Comparison of ENCODE assay signal across 1 cellular context in genomic region chr7:28573751-28574295, GRCh38.
TF ChIP-seq lines count a peak whose summit lies in the region.

No MANE protein-coding gene starts in this region.

TF ChIP-seq in HEK293, 187 proteins besides CTCF, POLR2A, EP300 and RAD21 (continued from another document):
- peak; percentile 32; the same call in 1 of the 2 replicates for TF ChIP-seq MEIS1 (CRISPR knock-in tag; IDR thresholded peaks at IDR 0.05; ENCODE audit: borderline replicate concordance)
- TF ChIP-seq ZNF292 (tag by site-specific recombination; IDR thresholded peaks at IDR 0.05; ENCODE audit: borderline replicate concordance, low read depth) = no peak
- TF ChIP-seq ZNF473 (tag by site-specific recombination; IDR thresholded peaks at IDR 0.05) = no peak
- no peak for TF ChIP-seq KLF16 (tag by site-specific recombination; IDR thresholded peaks at IDR 0.05)
- TF ChIP-seq, protein P1, sequence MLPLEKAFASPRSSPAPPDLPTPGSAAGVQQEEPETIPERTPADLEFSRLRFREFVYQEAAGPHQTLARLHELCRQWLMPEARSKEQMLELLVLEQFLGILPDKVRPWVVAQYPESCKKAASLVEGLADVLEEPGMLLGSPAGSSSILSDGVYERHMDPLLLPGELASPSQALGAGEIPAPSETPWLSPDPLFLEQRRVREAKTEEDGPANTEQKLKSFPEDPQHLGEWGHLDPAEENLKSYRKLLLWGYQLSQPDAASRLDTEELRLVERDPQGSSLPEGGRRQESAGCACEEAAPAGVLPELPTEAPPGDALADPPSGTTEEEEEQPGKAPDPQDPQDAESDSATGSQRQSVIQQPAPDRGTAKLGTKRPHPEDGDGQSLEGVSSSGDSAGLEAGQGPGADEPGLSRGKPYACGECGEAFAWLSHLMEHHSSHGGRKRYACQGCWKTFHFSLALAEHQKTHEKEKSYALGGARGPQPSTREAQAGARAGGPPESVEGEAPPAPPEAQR (tag by site-specific recombination; IDR thresholded peaks at IDR 0.05) = no peak
- no peak for TF ChIP-seq ZIC2 (tag by site-specific recombination; IDR thresholded peaks at IDR 0.05)
- no peak for TF ChIP-seq ZNF155 (tag by site-specific recombination; IDR thresholded peaks at IDR 0.05)
- no peak for TF ChIP-seq REPIN1 (tag by site-specific recombination; IDR thresholded peaks at IDR 0.05; ENCODE audit: low read depth)
- TF ChIP-seq, protein P2, sequence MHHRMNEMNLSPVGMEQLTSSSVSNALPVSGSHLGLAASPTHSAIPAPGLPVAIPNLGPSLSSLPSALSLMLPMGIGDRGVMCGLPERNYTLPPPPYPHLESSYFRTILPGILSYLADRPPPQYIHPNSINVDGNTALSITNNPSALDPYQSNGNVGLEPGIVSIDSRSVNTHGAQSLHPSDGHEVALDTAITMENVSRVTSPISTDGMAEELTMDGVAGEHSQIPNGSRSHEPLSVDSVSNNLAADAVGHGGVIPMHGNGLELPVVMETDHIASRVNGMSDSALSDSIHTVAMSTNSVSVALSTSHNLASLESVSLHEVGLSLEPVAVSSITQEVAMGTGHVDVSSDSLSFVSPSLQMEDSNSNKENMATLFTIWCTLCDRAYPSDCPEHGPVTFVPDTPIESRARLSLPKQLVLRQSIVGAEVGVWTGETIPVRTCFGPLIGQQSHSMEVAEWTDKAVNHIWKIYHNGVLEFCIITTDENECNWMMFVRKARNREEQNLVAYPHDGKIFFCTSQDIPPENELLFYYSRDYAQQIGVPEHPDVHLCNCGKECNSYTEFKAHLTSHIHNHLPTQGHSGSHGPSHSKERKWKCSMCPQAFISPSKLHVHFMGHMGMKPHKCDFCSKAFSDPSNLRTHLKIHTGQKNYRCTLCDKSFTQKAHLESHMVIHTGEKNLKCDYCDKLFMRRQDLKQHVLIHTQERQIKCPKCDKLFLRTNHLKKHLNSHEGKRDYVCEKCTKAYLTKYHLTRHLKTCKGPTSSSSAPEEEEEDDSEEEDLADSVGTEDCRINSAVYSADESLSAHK (tag by site-specific recombination; IDR thresholded peaks at IDR 0.05) = 0 out of 2 replicates have a peak, but pooled peaks have one; percentile 22
- no peak for TF ChIP-seq SP3 (tag by site-specific recombination; IDR thresholded peaks at IDR 0.05)
- TF ChIP-seq, protein P3, sequence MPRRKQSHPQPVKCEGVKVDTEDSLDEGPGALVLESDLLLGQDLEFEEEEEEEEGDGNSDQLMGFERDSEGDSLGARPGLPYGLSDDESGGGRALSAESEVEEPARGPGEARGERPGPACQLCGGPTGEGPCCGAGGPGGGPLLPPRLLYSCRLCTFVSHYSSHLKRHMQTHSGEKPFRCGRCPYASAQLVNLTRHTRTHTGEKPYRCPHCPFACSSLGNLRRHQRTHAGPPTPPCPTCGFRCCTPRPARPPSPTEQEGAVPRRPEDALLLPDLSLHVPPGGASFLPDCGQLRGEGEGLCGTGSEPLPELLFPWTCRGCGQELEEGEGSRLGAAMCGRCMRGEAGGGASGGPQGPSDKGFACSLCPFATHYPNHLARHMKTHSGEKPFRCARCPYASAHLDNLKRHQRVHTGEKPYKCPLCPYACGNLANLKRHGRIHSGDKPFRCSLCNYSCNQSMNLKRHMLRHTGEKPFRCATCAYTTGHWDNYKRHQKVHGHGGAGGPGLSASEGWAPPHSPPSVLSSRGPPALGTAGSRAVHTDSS (tag by site-specific recombination; IDR thresholded peaks at IDR 0.05) = no peak
- TF ChIP-seq PATZ1 (tag by site-specific recombination; IDR thresholded peaks at IDR 0.05) = no peak
- peak; percentile 86 for TF ChIP-seq ZNF449 (tag by site-specific recombination; IDR thresholded peaks at IDR 0.05)
- TF ChIP-seq OSR2 (tag by site-specific recombination; IDR thresholded peaks at IDR 0.05) = 0 out of 2 replicates have a peak, but pooled peaks have one; percentile 38
- TF ChIP-seq, protein P4, sequence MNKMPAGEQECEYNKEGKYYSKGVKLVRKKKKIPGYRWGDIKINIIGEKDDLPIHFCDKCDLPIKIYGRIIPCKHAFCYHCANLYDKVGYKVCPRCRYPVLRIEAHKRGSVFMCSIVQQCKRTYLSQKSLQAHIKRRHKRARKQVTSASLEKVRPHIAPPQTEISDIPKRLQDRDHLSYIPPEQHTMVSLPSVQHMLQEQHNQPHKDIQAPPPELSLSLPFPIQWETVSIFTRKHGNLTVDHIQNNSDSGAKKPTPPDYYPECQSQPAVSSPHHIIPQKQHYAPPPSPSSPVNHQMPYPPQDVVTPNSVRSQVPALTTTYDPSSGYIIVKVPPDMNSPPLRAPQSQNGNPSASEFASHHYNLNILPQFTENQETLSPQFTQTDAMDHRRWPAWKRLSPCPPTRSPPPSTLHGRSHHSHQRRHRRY (tag by site-specific recombination; IDR thresholded peaks at IDR 0.05) = no peak
- no peak for TF ChIP-seq ZNF404 (tag by site-specific recombination; IDR thresholded peaks at IDR 0.05)
- no peak for TF ChIP-seq BCL11B (tag by site-specific recombination; IDR thresholded peaks at IDR 0.05; ENCODE audit: low read depth)
- TF ChIP-seq ZBTB17 (tag by site-specific recombination; IDR thresholded peaks at IDR 0.05) = no peak; the same call in 1 of the 2 replicates
- TF ChIP-seq ZNF530 (tag by site-specific recombination; IDR thresholded peaks at IDR 0.05; ENCODE audit: low read depth) = no peak
- no peak for TF ChIP-seq GLIS2 (tag by site-specific recombination; IDR thresholded peaks at IDR 0.05)
- no peak for TF ChIP-seq KLF8 (tag by site-specific recombination; IDR thresholded peaks at IDR 0.05)
- no peak for TF ChIP-seq ZNF558 (tag by site-specific recombination; IDR thresholded peaks at IDR 0.05)
- TF ChIP-seq HIC1 (tag by site-specific recombination; IDR thresholded peaks at IDR 0.05) = no peak
- TF ChIP-seq ZNF121 (tag by site-specific recombination; IDR thresholded peaks at IDR 0.05) = no peak
- TF ChIP-seq ZNF169 (tag by site-specific recombination; IDR thresholded peaks at IDR 0.05) = no peak
- TF ChIP-seq RBAK (tag by site-specific recombination; IDR thresholded peaks at IDR 0.05) = no peak
- TF ChIP-seq ZXDB (tag by site-specific recombination; IDR thresholded peaks at IDR 0.05) = peak; percentile 37
- TF ChIP-seq SALL2 (tag by site-specific recombination; IDR thresholded peaks at IDR 0.05; ENCODE audit: borderline replicate concordance) = no peak
- no peak for TF ChIP-seq ZNF174 (tag by site-specific recombination; IDR thresholded peaks at IDR 0.05)
- TF ChIP-seq, protein P5, sequence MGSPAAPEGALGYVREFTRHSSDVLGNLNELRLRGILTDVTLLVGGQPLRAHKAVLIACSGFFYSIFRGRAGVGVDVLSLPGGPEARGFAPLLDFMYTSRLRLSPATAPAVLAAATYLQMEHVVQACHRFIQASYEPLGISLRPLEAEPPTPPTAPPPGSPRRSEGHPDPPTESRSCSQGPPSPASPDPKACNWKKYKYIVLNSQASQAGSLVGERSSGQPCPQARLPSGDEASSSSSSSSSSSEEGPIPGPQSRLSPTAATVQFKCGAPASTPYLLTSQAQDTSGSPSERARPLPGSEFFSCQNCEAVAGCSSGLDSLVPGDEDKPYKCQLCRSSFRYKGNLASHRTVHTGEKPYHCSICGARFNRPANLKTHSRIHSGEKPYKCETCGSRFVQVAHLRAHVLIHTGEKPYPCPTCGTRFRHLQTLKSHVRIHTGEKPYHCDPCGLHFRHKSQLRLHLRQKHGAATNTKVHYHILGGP (tag by site-specific recombination; IDR thresholded peaks at IDR 0.05) = no peak
- no peak for TF ChIP-seq SETDB1 (IDR thresholded peaks at IDR 0.05; ENCODE audit: insufficient read length, low read length)
- TF ChIP-seq ZNF37A (tag by site-specific recombination; IDR thresholded peaks at IDR 0.05) = no peak
- TF ChIP-seq FEZF1 (tag by site-specific recombination; IDR thresholded peaks at IDR 0.05) = no peak; the same call in 1 of the 2 replicates
- no peak for TF ChIP-seq TRIM28 (IDR thresholded peaks at IDR 0.05; ENCODE audit: borderline replicate concordance, low read length)
- no peak for TF ChIP-seq ZBTB48 (tag by site-specific recombination; IDR thresholded peaks at IDR 0.05)
- TF ChIP-seq, protein P6, sequence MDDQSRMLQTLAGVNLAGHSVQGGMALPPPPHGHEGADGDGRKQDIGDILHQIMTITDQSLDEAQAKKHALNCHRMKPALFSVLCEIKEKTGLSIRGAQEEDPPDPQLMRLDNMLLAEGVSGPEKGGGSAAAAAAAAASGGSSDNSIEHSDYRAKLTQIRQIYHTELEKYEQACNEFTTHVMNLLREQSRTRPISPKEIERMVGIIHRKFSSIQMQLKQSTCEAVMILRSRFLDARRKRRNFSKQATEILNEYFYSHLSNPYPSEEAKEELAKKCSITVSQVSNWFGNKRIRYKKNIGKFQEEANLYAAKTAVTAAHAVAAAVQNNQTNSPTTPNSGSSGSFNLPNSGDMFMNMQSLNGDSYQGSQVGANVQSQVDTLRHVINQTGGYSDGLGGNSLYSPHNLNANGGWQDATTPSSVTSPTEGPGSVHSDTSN (CRISPR knock-in tag; IDR thresholded peaks at IDR 0.05) = no peak
- no peak for TF ChIP-seq ZNF398 (tag by site-specific recombination; IDR thresholded peaks at IDR 0.05)
- TF ChIP-seq ZNF660 (tag by site-specific recombination; IDR thresholded peaks at IDR 0.05) = no peak
- TF ChIP-seq GLI4 (tag by site-specific recombination; IDR thresholded peaks at IDR 0.05) = no peak
